Comparison of ENCODE assay signal across 8 cellular contexts in the genomic region with DNA sequence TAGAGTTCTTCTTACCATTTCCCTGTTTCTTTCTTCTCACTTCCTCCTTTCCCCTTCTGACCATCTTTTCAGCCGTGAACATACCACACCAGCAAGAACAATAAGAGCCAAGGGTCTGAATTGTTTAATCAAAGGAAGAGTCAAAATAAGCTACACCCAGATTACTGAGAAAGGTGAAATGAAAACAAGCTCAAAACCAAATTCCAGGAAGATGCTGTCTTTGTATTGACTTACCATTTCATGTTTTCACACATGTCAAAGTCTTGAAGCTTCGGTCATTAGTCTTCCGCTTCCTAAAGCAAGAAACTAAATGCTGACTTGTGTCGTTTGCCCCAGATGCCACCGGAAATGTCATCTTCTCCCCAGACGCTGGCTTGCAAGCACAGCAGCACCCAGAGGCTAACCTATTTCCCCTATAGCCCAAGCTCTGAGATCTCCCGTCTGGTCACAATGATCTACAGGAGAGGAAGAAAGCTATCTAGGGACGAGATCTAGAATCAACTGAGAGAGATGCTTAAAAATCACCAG.
DNase-seq lines count a peak whose midpoint lies in the region; ATAC-seq and TF ChIP-seq lines count a peak whose summit lies in the region.

No MANE protein-coding gene starts in this region.

- no peaks in the 10 kb centered on the region for H4K20me1 ChIP-seq in PC-9 (ENCODE audit: insufficient read depth)

- peaks cover 3% of the 10 kb centered on the region for H3K4me1 ChIP-seq in effector memory CD4-positive, alpha-beta T cell (ENCODE audit: control insufficient read depth, insufficient read depth, low read length, poor library complexity, severe bottlenecking)
- no peaks in the 10 kb centered on the region for H3K4me1 ChIP-seq in A673 (ENCODE audit: insufficient read depth, low read length, poor library complexity, severe bottlenecking)
- H3K4me1 ChIP-seq in PC-9 (replicated peaks; ENCODE audit: insufficient read depth), result peaks cover 47% of the 10 kb centered on the region

- peak; percentile 64 for ATAC-seq in HG03103 (IDR thresholded peaks at IDR 0.05; ENCODE audit: low read depth, unreplicated experiment)

- no peaks in the 10 kb centered on the region for H3K79me2 ChIP-seq in PC-9 (ENCODE audit: low read depth)

- no peaks in the 10 kb centered on the region for H3K36me3 ChIP-seq in effector memory CD4-positive, alpha-beta T cell (ENCODE audit: control insufficient read depth, insufficient read depth, low read length)
- no peaks in the 10 kb centered on the region for H3K36me3 ChIP-seq in A673 (ENCODE audit: insufficient read depth, low read length, poor library complexity, severe bottlenecking)
- H3K36me3 ChIP-seq in PC-9 (ENCODE audit: low read depth), result no peaks in the 10 kb centered on the region

- POLR2A ChIA-PET in A673 (lab: Charles Lee; ENCODE audit: low non-redundant PET) (no interaction called here), PC-9 (lab: Charles Lee; ENCODE audit: unreplicated experiment) (interaction anchor here (0.5 kb wide), 1 partner anchor 28 kb away, joined by 3 read pairs; no protein-coding TSS in a partner anchor)

- H3K9me2 ChIP-seq in PC-9 (ENCODE audit: insufficient read depth), result no peaks in the 10 kb centered on the region

- DNase-seq in T-helper 9 cell (peak; percentile 49), A673 (ENCODE audit: low spot score) (no peak), PC-9 (no peak), NCI-H1417 (lab: John Stamatoyannopoulos, UW) (no peak)
- DNase-seq in effector memory CD4-positive, alpha-beta T cell, result peak; percentile 56 to 62 (median 57)
- peak in 2 of 3 experiments; percentile 40 to 52 for DNase-seq in stimulated activated CD4-positive, alpha-beta T cell treated with anti-CD3 and anti-CD28 coated beads, TNF-alpha, amount 100 ng/mL, for 4 hours (ENCODE audit: low read depth in 3 of 3)

- TF ChIP-seq CTCF in A673 (conservative IDR thresholded peaks at IDR 0.05; ENCODE audit: low read depth, low read length), result no peak
- no peak for TF ChIP-seq CTCF in PC-9 (conservative IDR thresholded peaks at IDR 0.05)

- peak overlapping the region; percentile 63 for H3K27ac ChIP-seq in effector memory CD4-positive, alpha-beta T cell (ENCODE audit: insufficient read depth, low read length, poor library complexity, severe bottlenecking)
- no peak overlapping the region for H3K27ac ChIP-seq in A673 (ENCODE audit: low read depth, low read length, poor library complexity, severe bottlenecking)
- no peak overlapping the region for H3K27ac ChIP-seq in PC-9

- intact Hi-C loops in A673 (cut with micrococcal nuclease; ENCODE audit: unreplicated experiment), result no loop called here
- intact Hi-C loops in PC-9 (cut with micrococcal nuclease; ENCODE audit: unreplicated experiment), result no loop called here

- CTCF ChIA-PET in A673 (lab: Charles Lee) (no interaction called here), PC-9 (lab: Charles Lee) (no interaction called here)

- H3K4me2 ChIP-seq in PC-9, result no peak overlapping the region

- H3K27me3 ChIP-seq in effector memory CD4-positive, alpha-beta T cell (replicated peaks; ENCODE audit: control insufficient read depth, insufficient read depth, low read length, poor library complexity, severe bottlenecking), result no peaks in the 10 kb centered on the region
- H3K27me3 ChIP-seq in A673 (replicated peaks; ENCODE audit: insufficient read depth, low read depth, low read length, poor library complexity) (no peaks in the 10 kb centered on the region), PC-9 (ENCODE audit: insufficient read depth, low read depth) (no peaks in the 10 kb centered on the region)

- peak; percentile 58 for TF ChIP-seq POLR2A in GM19099 (IDR thresholded peaks at IDR 0.05; ENCODE audit: extremely low read depth, insufficient read length, low read depth)

- H3K9me3 ChIP-seq in effector memory CD4-positive, alpha-beta T cell (ENCODE audit: control insufficient read depth, low read length), result no peaks in the 10 kb centered on the region
- H3K9me3 ChIP-seq in A673 (ENCODE audit: low read depth, low read length, poor library complexity, severe bottlenecking) (no peaks in the 10 kb centered on the region), PC-9 (ENCODE audit: insufficient read depth, low read depth) (0 out of 2 replicates have a peak, but pooled peaks cover 2% of the 10 kb centered on the region)

- BruUV-seq in A673 (replicated peaks; lab: Mats Ljungman, UMichigan) (no TSS peak), PC-9 (replicated peaks; lab: Mats Ljungman, UMichigan) (no TSS peak)

- peak overlapping the region; percentile 57 for H3K4me3 ChIP-seq in effector memory CD4-positive, alpha-beta T cell (ENCODE audit: insufficient read depth, low read depth, low read length, poor library complexity, severe bottlenecking)
- H3K4me3 ChIP-seq in A673 (ENCODE audit: low read depth, low read length, poor library complexity, severe bottlenecking), result no peak overlapping the region
- no peak overlapping the region for H3K4me3 ChIP-seq in PC-9

- H2AFZ ChIP-seq in PC-9, result no peak overlapping the region

- H3F3A ChIP-seq in PC-9 (ENCODE audit: insufficient read depth, low read depth), result peaks cover 27% of the 10 kb centered on the region

Comparison
In these comparisons a context has a peak if more than half of its experiments do, and no peak if none do; other contexts are left out.
1. DNase-seq: peak in T-helper 9 cell (single experiment), effector memory CD4-positive, alpha-beta T cell (3 of 3) and stimulated activated CD4-positive, alpha-beta T cell treated with anti-CD3 and anti-CD28 coated beads, TNF-alpha, amount 100 ng/mL, for 4 hours (2 of 3); none in A673 (single experiment), PC-9 (0 of 2) and NCI-H1417 (0 of 3).